In genomic region chr11:45328726-45329125, GRCh38 we compare ENCODE assay signal across 4 cellular contexts. TPM values are rescaled to one million over a fixed set of nuclear protein-coding genes. Genes with fewer than 3 reads are reported as not detected.
"Had no signal": no experiment of that assay in that cellular context is flagged by ENCODE, and none has a peak within 500 bp of the region (broad histone marks: within the 10 kb centered on the region; RNA-seq: fewer than 3 reads in every experiment).

No MANE protein-coding gene starts in this region.

- ATAC-seq: GM12878 had no signal

- H3K4me3 ChIP-seq: GM12878 had no signal

- DNase-seq: GDM1, GF-D8 had no signal

RNA-seq across cellular contexts. Expression of gene SYT13, which starts 42.6 kb away (rescaled TPM):
- total RNA-seq: G401, GM12878 had no signal
